ENCODE assay signal across 17 cellular contexts in genomic region chr11:8757533-8757932, GRCh38.
A peak's percentile ranks its signal among the peaks of the same experiment; 100 is the strongest.
DNase-seq lines count a peak whose midpoint lies in the region; ATAC-seq and TF ChIP-seq lines count a peak whose summit lies in the region.
"Had no signal": no experiment of that assay in that cellular context is flagged by ENCODE, and none has a peak within 500 bp of the region (broad histone marks: within the 10 kb centered on the region; RNA-seq: fewer than 3 reads in every experiment).

No MANE protein-coding gene starts in this region.

- H3K4ac ChIP-seq in IMR-90 (ENCODE audit: low read depth, low read length): peak overlapping the region; percentile 1; the same call in 1 of the 2 replicates

- no peak overlapping the region for H3K56ac ChIP-seq in IMR-90 (ENCODE audit: extremely low read depth, insufficient read depth, low read length)

- no CpG with 5 or more reads among the region's 2 CpGs for WGBS in IMR-90 (ENCODE audit: extremely low coverage in 2 of 2, insufficient read length in 1 of 2), 2 experiments
- WGBS in stomach, 5 donors: 37 to 55% (median 40%) methylated on average over 2 of the region's 2 CpGs

- peaks cover 10% of the 10 kb centered on the region for H3K36me3 Mint-ChIP-seq in mesothelial cell of epicardium
- H3K36me3 Mint-ChIP-seq in T-helper 17 cell (ENCODE audit: low read depth): no peaks in the 10 kb centered on the region

- no peak overlapping the region for H3K4me2 ChIP-seq in IMR-90 (ENCODE audit: low read depth, low read length)

- H3K27me3 ChIP-seq in IMR-90 (ENCODE audit: control insufficient read depth, insufficient read depth, low read length) (no peaks in the 10 kb centered on the region), duodenal mucosa (ENCODE audit: control insufficient read depth in 1 of 2, insufficient read depth in 2 of 2, low read length in 2 of 2) (no peaks in the 10 kb centered on the region), stomach (no peaks in the 10 kb centered on the region)

- no peak for ATAC-seq in IMR-90 (ENCODE audit: low read depth)
- no peak for ATAC-seq in T-helper 17 cell
- ATAC-seq: stimulated activated naive CD8-positive, alpha-beta T cell treated with anti-CD3 and anti-CD28 coated beads, Interleukin-15, amount 100 ng/mL, for 72 hours had no signal

- TF ChIP-seq POLR2A in IMR-90 (IDR thresholded peaks at IDR 0.05; ENCODE audit: low read depth, low read length) (no peak), stomach (IDR thresholded peaks at IDR 0.05) (no peak)

- POLR2A ChIA-PET in IMR-90 (lab: Charles Lee; ENCODE audit: unreplicated experiment): no interaction called here

- H3K14ac ChIP-seq in IMR-90 (replicated peaks; ENCODE audit: low read depth, low read length): peak overlapping the region; percentile 56; the same call in 1 of the 2 replicates

- H3K4me3 ChIP-seq in IMR-90 (ENCODE audit: insufficient read depth, low read depth, low read length): no peak overlapping the region
- H3K4me3 ChIP-seq in duodenal mucosa (ENCODE audit: low read depth in 1 of 2, low read length in 2 of 2): no peak overlapping the region
- H3K4me3 ChIP-seq in stomach: no peak overlapping the region

- TF ChIP-seq EP300 in stomach (IDR thresholded peaks at IDR 0.05): no peak

- dilution Hi-C loops in IMR-90 (cut with HindIII; ENCODE audit: low sequenced_read_pairs, unreplicated experiment): no loop called here

- no peak overlapping the region for H2BK120ac ChIP-seq in IMR-90 (ENCODE audit: low read depth, low read length)

- H3K4me1 ChIP-seq in IMR-90 (ENCODE audit: control insufficient read depth, insufficient read depth, low read length) (peaks cover 44% of the 10 kb centered on the region), duodenal mucosa (ENCODE audit: control insufficient read depth in 1 of 2, insufficient read depth in 2 of 2, low read length in 2 of 2) (peaks cover 38 to 57% of the 10 kb centered on the region in 2 donors), stomach (peaks cover 38 to 76% (median 62%) of the 10 kb centered on the region in 4 donors)

- peaks cover 45 to 83% of the 10 kb centered on the region in 2 experiments for H3K79me1 ChIP-seq in IMR-90 (ENCODE audit: low read depth in 1 of 2, low read length in 2 of 2)

- TF ChIP-seq RAD21 in IMR-90 (IDR thresholded peaks at IDR 0.05; ENCODE audit: low read length): no peak

- in situ Hi-C loops in IMR-90 (cut with MboI; ENCODE audit: low sequenced_read_pairs): no loop called here

- no peaks in the 10 kb centered on the region for H3K27me3 Mint-ChIP-seq in mesothelial cell of epicardium (ENCODE audit: low read depth)
- H3K27me3 Mint-ChIP-seq in T-helper 17 cell: no peaks in the 10 kb centered on the region
- H3K27me3 Mint-ChIP-seq: stimulated activated naive CD8-positive, alpha-beta T cell treated with anti-CD3 and anti-CD28 coated beads, Interleukin-15, amount 100 ng/mL, for 72 hours had no signal

- CTCF ChIA-PET in IMR-90 (lab: Yijun Ruan, JAX): interaction anchor here (0.9 kb wide), 1 partner anchor 202 kb away, joined by 3 read pairs; no protein-coding TSS in a partner anchor

- no peak overlapping the region for H4K5ac ChIP-seq in IMR-90 (ENCODE audit: low read depth, low read length)

- H2AFZ ChIP-seq in IMR-90 (replicated peaks; ENCODE audit: low read length, poor library complexity): no peak overlapping the region

- peaks cover 60% of the 10 kb centered on the region; the same call in 1 of the 2 replicates for H4K20me1 ChIP-seq in IMR-90 (ENCODE audit: insufficient read depth, low read length)

- DNase-seq in IMR-90: no peak
- DNase-seq in mesothelial cell of epicardium (ENCODE audit: low spot score in 2 of 2, unreplicated experiment in 2 of 2): no peak
- no peak for DNase-seq in stomach
- DNase-seq in GF-D8 (lab: John Stamatoyannopoulos, UW): no peak
- DNase-seq in T-helper 17 cell: no peak
- no peak for DNase-seq in COLO668 (lab: John Stamatoyannopoulos, UW; ENCODE audit: unreplicated experiment)
- DNase-seq: activated CD4-positive, alpha-beta T cell treated with anti-CD3 and anti-CD28 coated beads for 1 hour; activated naive CD4-positive, alpha-beta T cell treated with anti-CD3 and anti-CD28 coated beads, Interleukin-2, amount 50 U/mL, for 16 hours; caudate nucleus; DMS53; effector memory CD4-positive, alpha-beta T cell; mesendoderm; NCI-H1436; SHP77 treated with DMSO at 0.1 percent for 48 hours; stimulated activated naive CD8-positive, alpha-beta T cell treated with anti-CD3 and anti-CD28 coated beads, Interleukin-15, amount 100 ng/mL, for 72 hours; T-helper 9 cell had no signal

- H3K23ac ChIP-seq in IMR-90 (ENCODE audit: low read depth, low read length): no peak overlapping the region

- peak overlapping the region; percentile 56; the same call in 1 of the 2 replicates for H2AK5ac ChIP-seq in IMR-90 (ENCODE audit: low read depth, low read length)

- H3K9me3 Mint-ChIP-seq in mesothelial cell of epicardium: peaks cover 10% of the 10 kb centered on the region
- H3K9me3 Mint-ChIP-seq: stimulated activated naive CD8-positive, alpha-beta T cell treated with anti-CD3 and anti-CD28 coated beads, Interleukin-15, amount 100 ng/mL, for 72 hours had no signal

- peak overlapping the region in 1 of 2 experiments; percentile 25; a peak in 1 of 4 replicates for H4K8ac ChIP-seq in IMR-90 (ENCODE audit: low read depth in 2 of 2, low read length in 2 of 2)

- H2BK20ac ChIP-seq in IMR-90 (ENCODE audit: low read depth, low read length): no peak overlapping the region

- no peak overlapping the region for H2AK9ac ChIP-seq in IMR-90 (replicated peaks; ENCODE audit: low read depth, low read length, poor library complexity)

- H3K36me3 ChIP-seq in IMR-90 (ENCODE audit: control insufficient read depth, insufficient read depth, low read length) (peaks cover 9% of the 10 kb centered on the region), duodenal mucosa (ENCODE audit: control insufficient read depth in 1 of 2, insufficient read depth in 2 of 2, low read length in 2 of 2) (peaks cover 0 to 3% of the 10 kb centered on the region in 2 donors), stomach (no peaks in the 10 kb centered on the region)

- H4K91ac ChIP-seq in IMR-90 (ENCODE audit: insufficient read depth, low read depth, low read length): no peak overlapping the region

- H2BK5ac ChIP-seq in IMR-90 (ENCODE audit: low read depth, low read length, poor library complexity, severe bottlenecking): no peak overlapping the region

- peaks cover 4% of the 10 kb centered on the region for H3K4me1 Mint-ChIP-seq in mesothelial cell of epicardium
- no peaks in the 10 kb centered on the region for H3K4me1 Mint-ChIP-seq in T-helper 17 cell
- H3K4me1 Mint-ChIP-seq: stimulated activated naive CD8-positive, alpha-beta T cell treated with anti-CD3 and anti-CD28 coated beads, Interleukin-15, amount 100 ng/mL, for 72 hours had no signal

- H3K4me3 Mint-ChIP-seq in mesothelial cell of epicardium (no peak overlapping the region), T-helper 17 cell (no peak overlapping the region)
- H3K4me3 Mint-ChIP-seq: stimulated activated naive CD8-positive, alpha-beta T cell treated with anti-CD3 and anti-CD28 coated beads, Interleukin-15, amount 100 ng/mL, for 72 hours had no signal

- no TSS peak for BruUV-seq in IMR-90 (replicated peaks; lab: Mats Ljungman, UMichigan)

- H3K27ac ChIP-seq in IMR-90 (ENCODE audit: insufficient read depth, low read length): no peak overlapping the region
- peak overlapping the region; percentile 6 for H3K27ac ChIP-seq in duodenal mucosa (ENCODE audit: low read depth, low read length)
- H3K27ac ChIP-seq in stomach: peak overlapping the region in 4 of 5 donors; percentile 61 to 86 (median 74)

- H3K18ac ChIP-seq in IMR-90 (ENCODE audit: low read depth, low read length): no peak overlapping the region

- TF ChIP-seq CTCF in IMR-90 (conservative IDR thresholded peaks at IDR 0.05; ENCODE audit: low read depth, low read length) (no peak), mesothelial cell of epicardium (IDR thresholded peaks at IDR 0.05; ENCODE audit: unreplicated experiment) (no peak), stomach (IDR thresholded peaks at IDR 0.05) (no peak)

- intact Hi-C loops in IMR-90 (cut with micrococcal nuclease): no loop called here
- intact Hi-C loops in stomach (cut with DNase I; ENCODE audit: low total_unique reads): no loop called here

- H3K9me3 ChIP-seq in IMR-90 (ENCODE audit: control insufficient read depth, insufficient read depth, low read length) (no peaks in the 10 kb centered on the region), duodenal mucosa (ENCODE audit: control insufficient read depth in 1 of 2, low read length in 2 of 2) (no peaks in the 10 kb centered on the region), stomach (no peaks in the 10 kb centered on the region), T-helper 17 cell (ENCODE audit: control insufficient read depth, low read length, poor library complexity, severe bottlenecking) (no peaks in the 10 kb centered on the region)

- peak overlapping the region; percentile 3 for H3K27ac Mint-ChIP-seq in mesothelial cell of epicardium
- no peak overlapping the region for H3K27ac Mint-ChIP-seq in T-helper 17 cell
- H3K27ac Mint-ChIP-seq: stimulated activated naive CD8-positive, alpha-beta T cell treated with anti-CD3 and anti-CD28 coated beads, Interleukin-15, amount 100 ng/mL, for 72 hours had no signal

- no peak overlapping the region for H2BK15ac ChIP-seq in IMR-90 (ENCODE audit: low read depth, low read length)

- peaks cover 40% of the 10 kb centered on the region for H3K9me1 ChIP-seq in IMR-90 (ENCODE audit: insufficient read depth, low read length)

- H3K9ac ChIP-seq in IMR-90 (ENCODE audit: low read depth, low read length) (no peak overlapping the region), duodenal mucosa (ENCODE audit: low read depth in 1 of 2, low read length in 2 of 2) (no peak overlapping the region)

TF ChIP-seq in IMR-90, 13 proteins besides CTCF, POLR2A, EP300 and RAD21 (continues in another document):
- TF ChIP-seq BHLHE40 (IDR thresholded peaks at IDR 0.05; ENCODE audit: low read depth, low read length): no peak
- TF ChIP-seq CHD1 (IDR thresholded peaks at IDR 0.05; ENCODE audit: low read depth, low read length): no peak
- no peak for TF ChIP-seq CEBPB (IDR thresholded peaks at IDR 0.05; ENCODE audit: low read depth, low read length)
- no peak for TF ChIP-seq MAZ (IDR thresholded peaks at IDR 0.05; ENCODE audit: borderline replicate concordance, low read depth, low read length)
- TF ChIP-seq NFE2L2 (IDR thresholded peaks at IDR 0.05; ENCODE audit: low read depth, low read length): no peak
- no peak for TF ChIP-seq RFX5 (IDR thresholded peaks at IDR 0.05; ENCODE audit: low read depth, low read length)
- TF ChIP-seq FOS (IDR thresholded peaks at IDR 0.05; ENCODE audit: low read depth, low read length): no peak
